Comparison of ENCODE assay signal across 8 cellular contexts in the genomic region with DNA sequence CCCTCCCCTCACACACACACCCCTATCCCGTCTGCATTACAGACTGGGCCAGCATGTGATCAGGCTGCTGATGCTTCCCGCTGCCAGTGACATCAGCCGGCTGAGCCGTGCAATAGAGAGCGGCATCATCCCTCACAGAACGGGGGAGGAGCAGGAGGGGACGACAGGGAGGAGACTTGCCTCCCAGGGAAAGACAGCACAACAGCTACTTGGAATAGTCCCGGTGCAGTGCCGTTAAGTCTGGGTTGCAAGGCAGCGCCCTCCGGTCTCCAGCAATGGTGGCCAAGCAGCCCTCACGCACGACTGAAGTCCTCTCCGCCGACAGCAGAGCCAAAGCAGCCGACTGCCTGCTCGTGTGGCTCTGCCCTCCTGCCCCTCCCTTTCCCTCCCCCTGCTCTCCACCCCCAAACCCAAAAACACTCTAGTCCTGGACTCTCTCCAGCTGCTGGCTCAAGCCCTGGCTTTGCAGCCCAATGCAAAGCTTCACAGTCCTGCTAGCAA. TPM values are rescaled to one million over a fixed set of nuclear protein-coding genes. Genes with fewer than 3 reads are reported as not detected.
DNase-seq lines count a peak whose midpoint lies in the region; ATAC-seq and TF ChIP-seq lines count a peak whose summit lies in the region.

No MANE protein-coding gene starts in this region.

- peak; percentile 78 for DNase-seq in H7
- no peak for DNase-seq in Panc1 (ENCODE audit: low read depth, low spot score)
- DNase-seq in fibroblast of the aortic adventitia (ENCODE audit: low read depth) = peak; percentile 76
- peak in 1 of 9 donors; percentile 1 for DNase-seq in naive thymus-derived CD4-positive, alpha-beta T cell
- DNase-seq in SW 1271 (lab: John Stamatoyannopoulos, UW) = no peak
- DNase-seq in T-helper 17 cell = no peak
- no peak for DNase-seq in CD14-positive monocyte (ENCODE audit: low spot score)

- TF ChIP-seq CTCF in Panc1 (IDR thresholded peaks at IDR 0.05) (no peak), fibroblast of the aortic adventitia (IDR thresholded peaks at IDR 0.05; ENCODE audit: insufficient read depth, low read length) (no peak), CD14-positive monocyte (IDR thresholded peaks at IDR 0.05) (no peak)

- peaks cover 0 to 3% (median 0%) of the 10 kb centered on the region in 11 donors for H3K9me3 Mint-ChIP-seq in naive thymus-derived CD4-positive, alpha-beta T cell
- H3K9me3 Mint-ChIP-seq in CD14-positive monocyte = no peaks in the 10 kb centered on the region

- intact Hi-C loops in Panc1 (cut with micrococcal nuclease; ENCODE audit: unreplicated experiment) (no loop called here), CD14-positive monocyte (cut with micrococcal nuclease) (no loop called here)
- intact Hi-C loops in naive thymus-derived CD4-positive, alpha-beta T cell (cut with micrococcal nuclease) = no loop called here

- ATAC-seq in Panc1 (peak; percentile 47; the same call in 1 of the 2 replicates), HG03175 (IDR thresholded peaks at IDR 0.05; ENCODE audit: unreplicated experiment) (no peak), T-helper 17 cell (no peak)
- no peak for ATAC-seq in naive thymus-derived CD4-positive, alpha-beta T cell

- in situ Hi-C loops in Panc1 (cut with HindIII; ENCODE audit: low pct_unique_long_range_greater_than_20kb, low sequenced_read_pairs) = no loop called here

- H3K9me3 ChIP-seq in Panc1 (ENCODE audit: control insufficient read depth, insufficient read depth, low read depth, low read length) (no peaks in the 10 kb centered on the region), T-helper 17 cell (ENCODE audit: control insufficient read depth, low read length, poor library complexity, severe bottlenecking) (no peaks in the 10 kb centered on the region)
- H3K9me3 ChIP-seq in naive thymus-derived CD4-positive, alpha-beta T cell (ENCODE audit: control insufficient read depth in 2 of 3, low read length in 3 of 3) = no peaks in the 10 kb centered on the region

- no peak overlapping the region for H3K27ac Mint-ChIP-seq in naive thymus-derived CD4-positive, alpha-beta T cell
- H3K27ac Mint-ChIP-seq in T-helper 17 cell = no peak overlapping the region
- no peak overlapping the region for H3K27ac Mint-ChIP-seq in CD14-positive monocyte

- POLR2A ChIA-PET in Panc1 (lab: Charles Lee) = no interaction called here
- POLR2A ChIA-PET in naive thymus-derived CD4-positive, alpha-beta T cell (lab: Charles Lee) = no interaction called here

- H3K27me3 Mint-ChIP-seq in naive thymus-derived CD4-positive, alpha-beta T cell = peaks cover 0 to 35% (median 17%) of the 10 kb centered on the region in 5 donors
- peaks cover 56% of the 10 kb centered on the region for H3K27me3 Mint-ChIP-seq in T-helper 17 cell
- peaks cover 9 to 22% (median 17%) of the 10 kb centered on the region in 3 donors for H3K27me3 Mint-ChIP-seq in CD14-positive monocyte (ENCODE audit: low read depth in 3 of 3)

- BruUV-seq in Panc1 (replicated peaks; lab: Mats Ljungman, UMichigan) = no TSS peak

- no peaks in the 10 kb centered on the region for H3K4me1 ChIP-seq in Panc1 (ENCODE audit: control insufficient read depth, insufficient read depth, low read length)
- H3K4me1 ChIP-seq in naive thymus-derived CD4-positive, alpha-beta T cell (ENCODE audit: control insufficient read depth in 2 of 2, insufficient read depth in 2 of 2, low read length in 2 of 2) = no peaks in the 10 kb centered on the region

- H3K4me3 Mint-ChIP-seq in naive thymus-derived CD4-positive, alpha-beta T cell = peak overlapping the region in 6 of 10 donors; percentile 37 to 63 (median 48)
- H3K4me3 Mint-ChIP-seq in T-helper 17 cell (no peak overlapping the region), CD14-positive monocyte (peak overlapping the region in 1 of 2 donors; percentile 30)

- peak overlapping the region; percentile 27 for H3K4me3 ChIP-seq in H7 (ENCODE audit: insufficient read depth, low read depth, low read length)
- no peak overlapping the region for H3K4me3 ChIP-seq in Panc1 (ENCODE audit: low read depth in 2 of 2, low read length in 2 of 2)
- H3K4me3 ChIP-seq in fibroblast of the aortic adventitia (ENCODE audit: low read depth, low read length) = peak overlapping the region; percentile 68
- H3K4me3 ChIP-seq in naive thymus-derived CD4-positive, alpha-beta T cell (ENCODE audit: low read length) = no peak overlapping the region

- no peak overlapping the region for H3K27ac ChIP-seq in Panc1 (ENCODE audit: low read length)
- H3K27ac ChIP-seq in naive thymus-derived CD4-positive, alpha-beta T cell (ENCODE audit: low read depth, low read length) = no peak overlapping the region

- H3K4me1 Mint-ChIP-seq in naive thymus-derived CD4-positive, alpha-beta T cell = no peaks in the 10 kb centered on the region
- H3K4me1 Mint-ChIP-seq in T-helper 17 cell = peaks cover 2% of the 10 kb centered on the region
- peaks cover 2% of the 10 kb centered on the region for H3K4me1 Mint-ChIP-seq in CD14-positive monocyte

- CTCF ChIA-PET in Panc1 (lab: Charles Lee) = no interaction called here
- CTCF ChIA-PET in naive thymus-derived CD4-positive, alpha-beta T cell (lab: Charles Lee) = no interaction called here

- no peaks in the 10 kb centered on the region for H3K36me3 ChIP-seq in H7 (replicated peaks; ENCODE audit: control insufficient read depth, insufficient read depth, low read length)
- H3K36me3 ChIP-seq in Panc1 (ENCODE audit: control insufficient read depth, insufficient read depth, low read length) = no peaks in the 10 kb centered on the region
- no peaks in the 10 kb centered on the region for H3K36me3 ChIP-seq in naive thymus-derived CD4-positive, alpha-beta T cell (ENCODE audit: control insufficient read depth in 2 of 3, insufficient read depth in 3 of 3, low read length in 3 of 3)

- H3K27me3 ChIP-seq in H7 (ENCODE audit: control insufficient read depth, insufficient read depth, low read length) = no peaks in the 10 kb centered on the region; the same call in 1 of the 2 replicates
- no peaks in the 10 kb centered on the region for H3K27me3 ChIP-seq in Panc1 (ENCODE audit: control insufficient read depth, insufficient read depth, low read length)
- no peaks in the 10 kb centered on the region for H3K27me3 ChIP-seq in naive thymus-derived CD4-positive, alpha-beta T cell (ENCODE audit: control insufficient read depth in 2 of 2, insufficient read depth in 2 of 2, low read length in 2 of 2)

- H3K36me3 Mint-ChIP-seq in naive thymus-derived CD4-positive, alpha-beta T cell = no peaks in the 10 kb centered on the region
- peaks cover 8% of the 10 kb centered on the region for H3K36me3 Mint-ChIP-seq in T-helper 17 cell (ENCODE audit: low read depth)
- no peaks in the 10 kb centered on the region for H3K36me3 Mint-ChIP-seq in CD14-positive monocyte

RNA-seq across cellular contexts. Expression of gene RPS17, which starts 31.5 kb away (rescaled TPM):
- 2,542 and 3,503 TPM in 2 replicates for total RNA-seq in H7 (2014; rRNA removed; shearing (Covaris generic))
- total RNA-seq in Panc1 (2021; ENCODE audit: unreplicated experiment) = 1,598 TPM
- polyA plus RNA-seq in Panc1 (2012; ENCODE audit: insufficient read length) = 1,239 TPM
- 1,865 and 2,773 TPM in 2 replicates for total RNA-seq in fibroblast of the aortic adventitia (ENCODE audit: low replicate concordance)
- 1,000 to 10,000 TPM; 1,951 to 3,227 (median 2,164) TPM for total RNA-seq in naive thymus-derived CD4-positive, alpha-beta T cell
- 1,000 to 10,000 TPM; 1,555 to 2,061 TPM for polyA plus RNA-seq in naive thymus-derived CD4-positive, alpha-beta T cell
- 1,000 to 10,000 TPM; 2,730 to 2,799 TPM for total RNA-seq in T-helper 17 cell
- polyA plus RNA-seq in CD14-positive monocyte = 100 to 1,000 TPM; 604 to 619 TPM

Comparison
In these comparisons a context has a peak if more than half of its experiments do, and no peak if none do; other contexts are left out.
1. DNase-seq: peak in H7 (single experiment) and fibroblast of the aortic adventitia (single experiment); none in Panc1 (single experiment), SW 1271 (0 of 2), T-helper 17 cell (0 of 3) and CD14-positive monocyte (single experiment).
2. H3K4me3 ChIP-seq: peak in H7 (single experiment) and fibroblast of the aortic adventitia (single experiment); none in Panc1 (0 of 2) and naive thymus-derived CD4-positive, alpha-beta T cell (single experiment).